Comparison of ENCODE assay signal across 1 cellular context in the genomic region with DNA sequence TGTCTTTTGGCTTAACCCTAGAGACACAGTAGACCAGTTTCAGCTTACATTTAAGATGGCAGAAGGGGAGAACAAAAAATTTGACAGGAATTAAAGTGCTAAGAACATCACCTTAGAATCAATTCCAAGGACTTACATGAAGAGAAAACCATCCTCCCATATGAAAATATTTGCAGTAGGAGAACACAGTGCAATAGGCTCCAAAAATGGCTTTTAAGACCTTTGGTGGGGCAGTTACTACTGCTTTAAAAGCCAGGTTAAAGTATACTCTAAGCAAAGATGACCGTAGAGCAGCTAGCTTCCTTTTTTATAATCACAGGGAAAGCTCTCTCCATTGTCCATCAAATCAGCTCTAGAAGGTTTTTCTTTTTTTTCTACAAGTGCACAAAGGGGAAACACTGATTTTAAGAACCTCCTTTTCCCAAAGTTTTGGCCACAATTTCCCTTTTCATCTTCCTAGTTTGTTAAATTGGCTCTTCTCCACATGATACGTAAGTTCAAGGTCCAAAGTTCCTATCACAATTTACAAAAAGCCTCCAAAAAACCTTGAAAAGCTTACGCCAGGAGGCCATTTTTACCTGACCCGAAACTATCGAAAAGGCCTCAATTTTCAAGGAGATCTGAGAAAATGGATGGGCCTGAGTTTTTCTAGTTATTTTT.
A peak's percentile ranks its signal among the peaks of the same experiment; 100 is the strongest.
TF ChIP-seq lines count a peak whose summit lies in the region.

No MANE protein-coding gene starts in this region.

TF ChIP-seq in HepG2, 621 proteins besides CTCF, POLR2A, EP300 and RAD21:
- TF ChIP-seq TCF7 (IDR thresholded peaks at IDR 0.05; ENCODE audit: low read depth) = no peak
- TF ChIP-seq, protein P1, sequence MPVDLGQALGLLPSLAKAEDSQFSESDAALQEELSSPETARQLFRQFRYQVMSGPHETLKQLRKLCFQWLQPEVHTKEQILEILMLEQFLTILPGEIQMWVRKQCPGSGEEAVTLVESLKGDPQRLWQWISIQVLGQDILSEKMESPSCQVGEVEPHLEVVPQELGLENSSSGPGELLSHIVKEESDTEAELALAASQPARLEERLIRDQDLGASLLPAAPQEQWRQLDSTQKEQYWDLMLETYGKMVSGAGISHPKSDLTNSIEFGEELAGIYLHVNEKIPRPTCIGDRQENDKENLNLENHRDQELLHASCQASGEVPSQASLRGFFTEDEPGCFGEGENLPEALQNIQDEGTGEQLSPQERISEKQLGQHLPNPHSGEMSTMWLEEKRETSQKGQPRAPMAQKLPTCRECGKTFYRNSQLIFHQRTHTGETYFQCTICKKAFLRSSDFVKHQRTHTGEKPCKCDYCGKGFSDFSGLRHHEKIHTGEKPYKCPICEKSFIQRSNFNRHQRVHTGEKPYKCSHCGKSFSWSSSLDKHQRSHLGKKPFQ (CRISPR knock-in tag; IDR thresholded peaks at IDR 0.05; ENCODE audit: insufficient replicate concordance) = peak; percentile 26
- 0 out of 2 replicates have a peak, but pooled peaks have one; percentile 19 for TF ChIP-seq SIN3A (IDR thresholded peaks at IDR 0.05; ENCODE audit: borderline replicate concordance, low read depth, low read length)
- TF ChIP-seq ZNF816 (CRISPR knock-in tag; IDR thresholded peaks at IDR 0.05; ENCODE audit: borderline replicate concordance) = 0 out of 2 replicates have a peak, but pooled peaks have one; percentile 45
- TF ChIP-seq HNF4A (CRISPR knock-in tag; IDR thresholded peaks at IDR 0.05) = peak; percentile 38
